8 cellular contexts compared by ENCODE assay signal in the genomic region with DNA sequence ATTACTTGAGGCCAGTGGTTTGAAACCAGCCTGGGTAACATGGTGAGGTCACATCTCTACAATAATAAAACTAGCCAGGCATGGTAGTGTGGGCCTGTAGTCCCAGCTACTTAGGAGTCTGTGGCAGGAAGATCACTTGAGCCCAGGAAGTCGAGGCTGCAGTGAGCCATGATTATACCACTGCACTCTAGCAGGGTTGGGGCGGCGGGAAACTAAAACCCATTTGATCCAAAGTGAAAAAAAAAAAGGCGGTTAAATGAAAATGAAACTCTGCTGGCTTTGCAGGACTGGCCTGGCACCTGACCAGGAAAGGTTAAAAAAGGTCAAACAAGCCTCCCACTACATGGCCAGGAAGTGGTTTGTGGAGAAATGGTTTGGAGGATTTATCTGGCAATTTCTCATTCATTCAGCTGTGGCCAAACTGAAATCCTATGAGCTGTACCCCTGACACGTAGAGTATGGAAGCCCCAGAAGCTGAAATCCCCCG. TPM values are rescaled to one million over a fixed set of nuclear protein-coding genes. Genes with fewer than 3 reads are reported as not detected.
DNase-seq lines count a peak whose midpoint lies in the region; ATAC-seq lines count a peak whose summit lies in the region.

No MANE protein-coding gene starts in this region.

- no peak overlapping the region for H3K4me3 ChIP-seq in mesenchymal stem cell (ENCODE audit: insufficient read depth in 1 of 2, low read depth in 1 of 2, low read length in 2 of 2)

- peaks cover 2% of the 10 kb centered on the region for H3K36me3 Mint-ChIP-seq in activated CD8-positive, alpha-beta T cell treated with anti-CD3 and anti-CD28 coated beads, Interleukin-2, amount 10 ng/mL, durations not matched to agents 7 days and 5 days (ENCODE audit: low read depth)

- H3K27ac ChIP-seq in mesenchymal stem cell (ENCODE audit: low read length, poor library complexity, severe bottlenecking) = no peak overlapping the region

- H3K36me3 ChIP-seq in mesenchymal stem cell (ENCODE audit: control insufficient read depth in 1 of 2, insufficient read depth in 2 of 2, low read depth in 1 of 2, low read length in 2 of 2) = peaks cover 0 to 14% of the 10 kb centered on the region in 2 experiments

- no peak overlapping the region for H2BK5ac ChIP-seq in mesenchymal stem cell (ENCODE audit: low read depth, low read length, poor library complexity, severe bottlenecking)

- H3K4me1 Mint-ChIP-seq in activated CD8-positive, alpha-beta T cell treated with anti-CD3 and anti-CD28 coated beads, Interleukin-2, amount 10 ng/mL, durations not matched to agents 7 days and 5 days (ENCODE audit: low read depth) = peaks cover 49% of the 10 kb centered on the region

- ATAC-seq in HG03442 (IDR thresholded peaks at IDR 0.05; ENCODE audit: unreplicated experiment) = peak; percentile 34
- ATAC-seq in activated CD8-positive, alpha-beta T cell treated with anti-CD3 and anti-CD28 coated beads, Interleukin-2, amount 10 ng/mL, durations not matched to agents 7 days and 5 days = peak; percentile 45
- ATAC-seq in GM21717 (IDR thresholded peaks at IDR 0.05; ENCODE audit: unreplicated experiment) = no peak

- no peak overlapping the region for H3K4ac ChIP-seq in mesenchymal stem cell (ENCODE audit: low read depth in 1 of 2, low read length in 2 of 2)

- no peak overlapping the region for H3K18ac ChIP-seq in mesenchymal stem cell (ENCODE audit: low read depth in 1 of 2, low read length in 2 of 2)

- H3K23ac ChIP-seq in mesenchymal stem cell (ENCODE audit: low read length in 2 of 2) = no peak overlapping the region

- CTCF ChIA-PET in activated CD8-positive, alpha-beta T cell treated with anti-CD3 and anti-CD28 coated beads, Interleukin-2, amount 10 ng/mL, durations not matched to agents 7 days and 5 days (lab: Charles Lee) = no interaction called here

- no peak overlapping the region for H4K91ac ChIP-seq in mesenchymal stem cell (ENCODE audit: low read length)

- POLR2A ChIA-PET in activated CD8-positive, alpha-beta T cell treated with anti-CD3 and anti-CD28 coated beads, Interleukin-2, amount 10 ng/mL, durations not matched to agents 7 days and 5 days (lab: Charles Lee) = no interaction called here

- peaks cover 4 to 13% of the 10 kb centered on the region in 2 experiments for H3K27me3 ChIP-seq in mesenchymal stem cell (ENCODE audit: control insufficient read depth in 1 of 2, insufficient read depth in 1 of 2, low read length in 2 of 2)

- H2AK5ac ChIP-seq in mesenchymal stem cell (ENCODE audit: low read length, severe bottlenecking) = no peak overlapping the region

- no peaks in the 10 kb centered on the region for H3K79me1 ChIP-seq in mesenchymal stem cell (replicated peaks; ENCODE audit: low read length, poor library complexity, severe bottlenecking)

- H3K4me3 Mint-ChIP-seq in activated CD8-positive, alpha-beta T cell treated with anti-CD3 and anti-CD28 coated beads, Interleukin-2, amount 10 ng/mL, durations not matched to agents 7 days and 5 days = peak overlapping the region; percentile 10

- no peak overlapping the region for H3K14ac ChIP-seq in mesenchymal stem cell (ENCODE audit: low read length in 2 of 2)

- H3K4me1 ChIP-seq in mesenchymal stem cell (ENCODE audit: control insufficient read depth, insufficient read depth, low read depth, low read length) = peaks cover 17% of the 10 kb centered on the region

- H4K8ac ChIP-seq in mesenchymal stem cell (ENCODE audit: low read length) = peak overlapping the region; percentile 51

- H3K9ac ChIP-seq in mesenchymal stem cell (ENCODE audit: low read length) = no peak overlapping the region

- DNase-seq in GF-D8 (lab: John Stamatoyannopoulos, UW) (peak; percentile 87), mesenchymal stem cell (peak; percentile 80), G401 (ENCODE audit: low spot score) (no peak), hypothalamus (lab: John Stamatoyannopoulos, UW) (no peak), NCI-H69 (lab: John Stamatoyannopoulos, UW) (no peak)
- DNase-seq in activated CD8-positive, alpha-beta T cell treated with anti-CD3 and anti-CD28 coated beads, Interleukin-2, amount 10 ng/mL, durations not matched to agents 7 days and 5 days = peak; percentile 53

- H2BK15ac ChIP-seq in mesenchymal stem cell (ENCODE audit: low read depth, poor library complexity, severe bottlenecking) = no peak overlapping the region

- WGBS in mesenchymal stem cell = 68% methylated on average over 6 of the region's 6 CpGs

- no peak overlapping the region for H2BK120ac ChIP-seq in mesenchymal stem cell (ENCODE audit: low read depth, low read length)

- peak overlapping the region; percentile 75 for H3K27ac Mint-ChIP-seq in activated CD8-positive, alpha-beta T cell treated with anti-CD3 and anti-CD28 coated beads, Interleukin-2, amount 10 ng/mL, durations not matched to agents 7 days and 5 days

- H2AFZ ChIP-seq in mesenchymal stem cell (ENCODE audit: low read depth, low read length) = no peak overlapping the region

- in situ Hi-C loops in G401 (cut with HindIII; ENCODE audit: low sequenced_read_pairs) = no loop called here

- H3K9me3 ChIP-seq in mesenchymal stem cell (ENCODE audit: control insufficient read depth, low read length) = no peaks in the 10 kb centered on the region

- no peak overlapping the region for H3K4me2 ChIP-seq in mesenchymal stem cell (ENCODE audit: low read length, poor library complexity, severe bottlenecking)

- no peak overlapping the region for H2BK12ac ChIP-seq in mesenchymal stem cell (ENCODE audit: low read length in 2 of 2)

- H3K27me3 Mint-ChIP-seq in activated CD8-positive, alpha-beta T cell treated with anti-CD3 and anti-CD28 coated beads, Interleukin-2, amount 10 ng/mL, durations not matched to agents 7 days and 5 days (ENCODE audit: low read depth) = no peaks in the 10 kb centered on the region

- no peaks in the 10 kb centered on the region for H3K9me3 Mint-ChIP-seq in activated CD8-positive, alpha-beta T cell treated with anti-CD3 and anti-CD28 coated beads, Interleukin-2, amount 10 ng/mL, durations not matched to agents 7 days and 5 days (ENCODE audit: insufficient read depth)

RNA-seq across cellular contexts. Expression of gene MTRES1, which starts 36.6 kb away (rescaled TPM):
- 10 to 100 TPM; 14.8 to 18.1 TPM for total RNA-seq in activated CD8-positive, alpha-beta T cell treated with anti-CD3 and anti-CD28 coated beads, Interleukin-2, amount 10 ng/mL, durations not matched to agents 7 days and 5 days
- polyA plus RNA-seq in mesenchymal stem cell (2013, experiment 1 of 2) = 25.7 TPM
- polyA plus RNA-seq in mesenchymal stem cell (2013, experiment 2 of 2) = 26.0 TPM
- total RNA-seq in G401 (2014; rRNA removed; shearing (Covaris generic)) = 11.2 and 23.4 TPM in 2 replicates

RNA-seq across cellular contexts. Expression of gene BEND3, which starts 50.7 kb away (rescaled TPM):
- 1 to 10 TPM; 3.6 to 3.8 TPM for total RNA-seq in activated CD8-positive, alpha-beta T cell treated with anti-CD3 and anti-CD28 coated beads, Interleukin-2, amount 10 ng/mL, durations not matched to agents 7 days and 5 days
- 1.3 TPM for polyA plus RNA-seq in mesenchymal stem cell (2013, experiment 1 of 2)
- 1.4 TPM for polyA plus RNA-seq in mesenchymal stem cell (2013, experiment 2 of 2)
- 4.7 and 6.9 TPM in 2 replicates for total RNA-seq in G401 (2014; rRNA removed; shearing (Covaris generic))

Comparison
In these comparisons a context has a peak if more than half of its experiments do, and no peak if none do; other contexts are left out.
1. DNase-seq: peak in GF-D8 (single experiment), activated CD8-positive, alpha-beta T cell treated with anti-CD3 and anti-CD28 coated beads, Interleukin-2, amount 10 ng/mL, durations not matched to agents 7 days and 5 days (single experiment) and mesenchymal stem cell (single experiment); none in G401 (single experiment), hypothalamus (0 of 51) and NCI-H69 (single experiment).